17 cellular contexts compared by ENCODE assay signal in the genomic region with DNA sequence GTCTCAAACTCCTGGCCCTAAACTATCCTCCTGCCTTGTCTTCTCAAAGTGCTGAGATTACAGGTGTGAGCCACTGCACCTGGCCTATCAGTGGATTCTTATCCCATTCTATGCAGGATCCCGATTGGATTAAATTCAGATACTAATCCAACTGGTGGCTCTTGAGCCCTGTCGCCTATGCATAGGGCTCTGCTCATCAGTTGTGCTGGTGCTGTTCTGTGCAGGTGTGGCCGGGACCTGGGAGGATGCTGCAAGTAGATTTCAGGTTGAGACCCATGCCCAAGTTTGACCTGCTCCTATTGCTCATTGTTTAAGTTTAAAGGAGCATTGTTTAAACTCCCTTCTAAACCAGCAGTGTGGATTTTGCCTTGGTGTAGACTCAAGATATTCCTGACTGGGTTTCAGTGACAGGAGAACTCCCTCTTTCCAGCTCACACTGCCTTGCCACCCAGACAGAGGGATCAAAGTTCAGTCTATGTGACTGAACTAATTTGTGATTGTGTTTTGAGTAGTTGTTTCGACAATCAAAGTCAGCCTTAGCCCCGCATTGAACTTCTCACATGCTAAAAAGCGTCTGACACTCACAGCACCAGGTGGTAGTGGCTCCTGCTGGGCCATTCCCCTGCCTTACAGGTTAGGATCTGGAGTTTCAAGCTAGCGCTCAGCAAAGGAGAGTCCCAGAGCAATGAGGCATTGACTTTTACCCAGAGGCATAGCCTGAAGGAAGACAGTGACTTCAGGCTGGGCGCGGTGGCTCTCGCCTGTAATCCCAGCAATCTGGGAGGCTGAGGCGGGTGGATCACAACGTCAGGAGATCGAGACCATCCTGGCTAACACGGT.
"Had no signal": no experiment of that assay in that cellular context is flagged by ENCODE, and none has a peak within 500 bp of the region (broad histone marks: within the 10 kb centered on the region; RNA-seq: fewer than 3 reads in every experiment).

No MANE protein-coding gene starts in this region.

- ATAC-seq: left cardiac atrium, natural killer cell had no signal

- H3K36me3 ChIP-seq: neutrophil, upper lobe of left lung had no signal

- DNase-seq: activated naive CD4-positive, alpha-beta T cell; activated naive CD8-positive, alpha-beta T cell treated with anti-CD3 and anti-CD28 coated beads, Interleukin-2, amount 10 ng/mL, durations not matched to agents 7 days and 5 days; activated T-cell treated with anti-CD3 and anti-CD28 coated beads for 4 hours; cortex of kidney; effector CD8-positive, alpha-beta T cell; foreskin fibroblast; glutamatergic neuron; left cardiac atrium; natural killer cell; stimulated activated CD4-positive, alpha-beta T cell treated with anti-CD3 and anti-CD28 coated beads, Interleukin-2, amount 100 ng/mL, for 48 hours; stimulated activated naive CD4-positive, alpha-beta T cell treated with Interleukin-2 at 50 U/mL for 16 hours; substantia nigra; SW 1271; upper lobe of left lung had no signal

- H3K27me3 ChIP-seq: neutrophil, upper lobe of left lung had no signal

- H3K4me3 ChIP-seq: lung, upper lobe of left lung had no signal

- H3K9me3 ChIP-seq: neutrophil, upper lobe of left lung had no signal

- FAIRE-seq: TTC549 had no signal

- H3K27ac ChIP-seq: neutrophil, upper lobe of left lung had no signal
